ENCODE assay signal across 7 cellular contexts in the genomic region with DNA sequence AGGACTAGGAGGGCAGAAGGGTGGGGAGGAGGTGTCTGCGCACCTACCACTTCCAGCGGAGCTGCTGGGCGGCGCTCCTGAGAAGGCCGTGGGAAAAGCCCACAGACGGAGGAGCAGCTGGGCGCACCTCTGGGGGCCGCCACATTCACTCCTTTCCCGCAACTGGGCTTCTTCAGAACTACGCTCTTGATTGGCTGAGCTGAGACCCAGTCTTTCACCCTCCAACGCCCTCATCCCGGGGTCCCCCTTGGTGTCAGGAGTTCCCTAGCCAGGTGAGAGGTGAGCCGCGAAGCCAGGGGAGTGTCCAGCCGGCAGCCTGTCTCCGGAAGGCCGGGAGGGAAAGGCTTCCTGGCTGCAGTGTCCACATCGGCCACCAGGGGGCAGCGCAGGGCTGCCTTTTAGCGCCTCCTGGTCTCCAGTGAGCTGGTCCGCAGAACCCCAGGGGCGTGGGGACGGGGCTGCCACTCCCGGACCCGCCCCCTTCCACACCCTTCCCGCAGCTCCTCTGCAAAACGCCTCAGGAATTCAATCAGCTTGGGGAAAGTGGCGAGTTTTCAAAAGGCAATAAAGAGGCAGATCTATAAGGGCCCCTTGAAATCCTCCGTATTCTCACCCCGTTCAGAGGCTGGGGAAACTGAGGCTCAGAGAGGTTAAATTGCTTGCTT.
DNase-seq lines count a peak whose midpoint lies in the region; ATAC-seq and TF ChIP-seq lines count a peak whose summit lies in the region.

No MANE protein-coding gene starts in this region.

- TF ChIP-seq CTCF in GM12875 (IDR thresholded peaks at IDR 0.05; ENCODE audit: borderline replicate concordance, insufficient read depth, low read depth, low read length): peak; percentile 95

- intact Hi-C loops in naive thymus-derived CD4-positive, alpha-beta T cell (cut with micrococcal nuclease): loop anchor here (1.0 to 10.0 kb wide), 8 partner anchors 231 to 830 kb away; partner anchors contain the start of genes FAM53B (in 1 of the 2) and OAT (in 1 of the 2)

- peaks cover 0 to 17% of the 10 kb centered on the region in 2 donors for H3K27me3 ChIP-seq in naive thymus-derived CD4-positive, alpha-beta T cell (ENCODE audit: control insufficient read depth in 2 of 2, insufficient read depth in 2 of 2, low read length in 2 of 2)

- DNase-seq in HT1080 (ENCODE audit: low read depth) (peak; percentile 85), OCI-M1 (lab: John Stamatoyannopoulos, UW) (peak; percentile 90), fibroblast of gingiva (ENCODE audit: low read depth) (peak; percentile 92)
- DNase-seq in activated T-cell treated with anti-CD3 and anti-CD28 coated beads, Interleukin-2, amount 50 U/mL, for 72 hours: peak; percentile 80 to 88
- DNase-seq in naive thymus-derived CD4-positive, alpha-beta T cell: peak; percentile 58 to 88 (median 76)
- peak; percentile 50 to 61 for DNase-seq in stimulated activated CD8-positive, alpha-beta memory T cell treated with anti-CD3 and anti-CD28 coated beads, Interleukin-7, amount 100 ng/mL, for 4 hours (ENCODE audit: low read depth in 2 of 2)

- H3K4me1 Mint-ChIP-seq in activated T-cell treated with anti-CD3 and anti-CD28 coated beads, Interleukin-2, amount 50 U/mL, for 72 hours (ENCODE audit: low read depth): peaks cover 20% of the 10 kb centered on the region
- peaks cover 7 to 20% (median 13%) of the 10 kb centered on the region in 7 donors for H3K4me1 Mint-ChIP-seq in naive thymus-derived CD4-positive, alpha-beta T cell

- H3K4me1 ChIP-seq in naive thymus-derived CD4-positive, alpha-beta T cell (ENCODE audit: control insufficient read depth in 2 of 2, insufficient read depth in 2 of 2, low read length in 2 of 2): peaks cover 9% of the 10 kb centered on the region in 2 donors

- H3K27ac ChIP-seq in naive thymus-derived CD4-positive, alpha-beta T cell (ENCODE audit: low read depth, low read length): no peak overlapping the region

- H3K9me3 ChIP-seq in naive thymus-derived CD4-positive, alpha-beta T cell (ENCODE audit: control insufficient read depth in 2 of 3, low read length in 3 of 3): no peaks in the 10 kb centered on the region

- POLR2A ChIA-PET in naive thymus-derived CD4-positive, alpha-beta T cell (lab: Charles Lee): interaction anchor here (0.9 kb wide), 1 partner anchor 395 kb away, joined by 3 read pairs; no protein-coding TSS in a partner anchor

- H3K9me3 Mint-ChIP-seq in activated T-cell treated with anti-CD3 and anti-CD28 coated beads, Interleukin-2, amount 50 U/mL, for 72 hours: no peaks in the 10 kb centered on the region
- H3K9me3 Mint-ChIP-seq in naive thymus-derived CD4-positive, alpha-beta T cell: peaks cover 0 to 1% (median 0%) of the 10 kb centered on the region in 11 donors

- CTCF ChIA-PET in naive thymus-derived CD4-positive, alpha-beta T cell (lab: Charles Lee): interaction anchor here (0.7 to 4.6 kb wide), 10 partner anchors 21 to 753 kb away, joined by 3 to 91 read pairs (median 4); no protein-coding TSS in a partner anchor

- no peak overlapping the region for H3K27ac Mint-ChIP-seq in activated T-cell treated with anti-CD3 and anti-CD28 coated beads, Interleukin-2, amount 50 U/mL, for 72 hours
- H3K27ac Mint-ChIP-seq in naive thymus-derived CD4-positive, alpha-beta T cell: no peak overlapping the region

- peak overlapping the region; percentile 36 to 74 for H3K4me3 Mint-ChIP-seq in activated T-cell treated with anti-CD3 and anti-CD28 coated beads, Interleukin-2, amount 50 U/mL, for 72 hours
- H3K4me3 Mint-ChIP-seq in naive thymus-derived CD4-positive, alpha-beta T cell: peak overlapping the region; percentile 52 to 82 (median 62)

- no peaks in the 10 kb centered on the region for H3K36me3 ChIP-seq in naive thymus-derived CD4-positive, alpha-beta T cell (ENCODE audit: control insufficient read depth in 2 of 3, insufficient read depth in 3 of 3, low read length in 3 of 3)

- H3K4me3 ChIP-seq in GM12875 (ENCODE audit: low read depth, low read length): no peak overlapping the region
- peak overlapping the region; percentile 32 for H3K4me3 ChIP-seq in naive thymus-derived CD4-positive, alpha-beta T cell (ENCODE audit: low read length)

- H3K27me3 Mint-ChIP-seq in activated T-cell treated with anti-CD3 and anti-CD28 coated beads, Interleukin-2, amount 50 U/mL, for 72 hours (ENCODE audit: low read depth): peaks cover 61% of the 10 kb centered on the region
- peaks cover 48 to 73% (median 58%) of the 10 kb centered on the region in 5 donors for H3K27me3 Mint-ChIP-seq in naive thymus-derived CD4-positive, alpha-beta T cell

- peak; percentile 78 to 82 for ATAC-seq in activated T-cell treated with anti-CD3 and anti-CD28 coated beads, Interleukin-2, amount 50 U/mL, for 72 hours (replicated peaks in 1 of 2)
- ATAC-seq in naive thymus-derived CD4-positive, alpha-beta T cell: peak; percentile 76

- H3K36me3 Mint-ChIP-seq in activated T-cell treated with anti-CD3 and anti-CD28 coated beads, Interleukin-2, amount 50 U/mL, for 72 hours (ENCODE audit: insufficient read depth in 2 of 2): no peaks in the 10 kb centered on the region
- H3K36me3 Mint-ChIP-seq in naive thymus-derived CD4-positive, alpha-beta T cell: peaks cover 0 to 5% (median 0%) of the 10 kb centered on the region in 5 donors
